In the genomic region with DNA sequence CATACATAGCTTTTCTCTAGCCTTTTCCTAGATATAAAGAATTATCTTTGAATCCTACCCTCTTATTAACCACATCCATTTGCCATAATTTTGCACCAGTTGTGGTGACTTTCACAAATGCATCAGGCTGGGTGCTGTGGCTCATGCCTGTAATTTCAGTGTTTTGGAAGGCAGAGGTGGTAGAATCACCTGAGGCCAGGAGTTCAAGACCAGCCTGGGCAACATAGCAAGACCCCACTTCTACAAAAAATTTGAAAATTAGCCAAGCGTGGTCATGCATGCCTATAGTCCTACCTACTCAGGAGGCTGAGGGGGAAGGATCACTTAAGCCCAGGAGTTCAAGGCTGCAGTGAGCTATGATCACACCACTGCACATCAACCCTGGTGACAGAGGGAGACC, we compare ENCODE assay signal across 9 cellular contexts.
"Had no signal": no experiment of that assay in that cellular context is flagged by ENCODE, and none has a peak within 500 bp of the region (broad histone marks: within the 10 kb centered on the region; RNA-seq: fewer than 3 reads in every experiment).

No MANE protein-coding gene starts in this region.

- H3K27ac ChIP-seq: HL-60 had no signal

- H3K4me3 ChIP-seq: GM23338, K562 had no signal

- ATAC-seq: GM23338, K562 had no signal

- FAIRE-seq: H1, H54, K562 had no signal

- DNase-seq: H9, HCEC 1CT, IMR-90, KG1 had no signal

- H2AFZ ChIP-seq: GM23338 had no signal

- H3K4me2 ChIP-seq: GM23338 had no signal
